ENCODE assay signal across 23 cellular contexts in the genomic region with DNA sequence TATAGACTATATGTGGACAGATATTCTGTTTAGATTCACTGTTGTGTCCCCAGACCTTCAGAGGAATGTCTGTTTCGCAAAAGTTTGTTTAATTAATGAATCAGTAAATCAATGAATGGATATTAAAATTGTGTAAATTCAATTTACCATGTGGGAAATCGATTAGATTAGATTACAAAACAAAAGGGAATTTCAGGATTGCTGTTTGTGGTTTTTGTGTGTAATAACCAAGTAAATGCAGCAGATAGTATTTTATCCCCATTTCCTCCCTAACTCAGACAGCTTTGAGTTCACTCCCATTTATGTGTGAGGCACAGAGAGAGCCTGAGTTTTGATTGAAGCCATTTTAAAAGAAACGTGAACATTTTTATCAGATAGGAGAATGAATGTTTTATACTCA.
A peak's percentile ranks its signal among the peaks of the same experiment; 100 is the strongest.
DNase-seq lines count a peak whose midpoint lies in the region; ATAC-seq and TF ChIP-seq lines count a peak whose summit lies in the region.
"Had no signal": no experiment of that assay in that cellular context is flagged by ENCODE, and none has a peak within 500 bp of the region (broad histone marks: within the 10 kb centered on the region; RNA-seq: fewer than 3 reads in every experiment).

No MANE protein-coding gene starts in this region.

- no peaks in the 10 kb centered on the region for H3K9me1 ChIP-seq in IMR-90 (ENCODE audit: insufficient read depth, low read length)

- peak; percentile 50; the same call in 1 of the 2 replicates for ATAC-seq in IMR-90 (ENCODE audit: low read depth)
- no peak for ATAC-seq in HG03097 (IDR thresholded peaks at IDR 0.05; ENCODE audit: low FRiP score, unreplicated experiment)
- ATAC-seq in left cardiac atrium, result no peak
- ATAC-seq: naive thymus-derived CD8-positive, alpha-beta T cell; T-cell had no signal

- no peak overlapping the region for H4K8ac ChIP-seq in IMR-90 (ENCODE audit: low read depth in 2 of 2, low read length in 2 of 2)

- H3K56ac ChIP-seq in IMR-90 (ENCODE audit: extremely low read depth, insufficient read depth, low read length), result no peak overlapping the region

- H3K79me1 ChIP-seq in IMR-90 (ENCODE audit: low read depth in 1 of 2, low read length in 2 of 2), result no peaks in the 10 kb centered on the region

- no peak overlapping the region for H4K5ac ChIP-seq in IMR-90 (ENCODE audit: low read depth, low read length)

- WGBS in IMR-90 (ENCODE audit: extremely low coverage in 2 of 2, insufficient read length in 1 of 2), 2 experiments, result no CpG with 5 or more reads among the region's 3 CpGs

- CTCF ChIA-PET in IMR-90 (lab: Yijun Ruan, JAX), result no interaction called here

- no peak overlapping the region for H3K4ac ChIP-seq in IMR-90 (ENCODE audit: low read depth, low read length)

- dilution Hi-C loops in IMR-90 (cut with HindIII; ENCODE audit: low sequenced_read_pairs, unreplicated experiment), result no loop called here

- H4K20me1 ChIP-seq in IMR-90 (ENCODE audit: insufficient read depth, low read length), result no peaks in the 10 kb centered on the region

- H3K36me3 ChIP-seq in IMR-90 (ENCODE audit: control insufficient read depth, insufficient read depth, low read length), result no peaks in the 10 kb centered on the region
- H3K36me3 ChIP-seq: esophagus muscularis mucosa, Peyer's patch, transverse colon had no signal

- no peak for TF ChIP-seq RAD21 in IMR-90 (IDR thresholded peaks at IDR 0.05; ENCODE audit: low read length)

- H2BK20ac ChIP-seq in IMR-90 (ENCODE audit: low read depth, low read length), result no peak overlapping the region

- TF ChIP-seq CTCF in IMR-90 (conservative IDR thresholded peaks at IDR 0.05; ENCODE audit: low read depth, low read length), result no peak
- no peak for TF ChIP-seq CTCF in astrocyte of the cerebellum (IDR thresholded peaks at IDR 0.05; ENCODE audit: low read depth, low read length, missing control alignments)
- TF ChIP-seq CTCF in fibroblast of the aortic adventitia (IDR thresholded peaks at IDR 0.05; ENCODE audit: insufficient read depth, low read length), result no peak

- BruUV-seq in IMR-90 (replicated peaks; lab: Mats Ljungman, UMichigan), result no TSS peak

- intact Hi-C loops in IMR-90 (cut with micrococcal nuclease), result no loop called here
- intact Hi-C loops in left cardiac atrium (cut with DNase I), result no loop called here
- intact Hi-C loops in posterior vena cava (cut with DNase I), result no loop called here

- H3K9ac ChIP-seq in IMR-90 (ENCODE audit: low read depth, low read length), result no peak overlapping the region

- DNase-seq in IMR-90 (peak; percentile 32), astrocyte of the cerebellum (ENCODE audit: low read depth) (peak; percentile 1), fibroblast of the aortic adventitia (ENCODE audit: low read depth) (peak; percentile 77), NCI-H146 treated with DMSO at 0.1 percent for 48 hours (lab: John Stamatoyannopoulos, UW; ENCODE audit: unreplicated experiment) (no peak), left cardiac atrium (no peak), posterior vena cava (ENCODE audit: low spot score) (no peak)
- DNase-seq: activated CD4-positive, alpha-beta T cell treated with anti-CD3 and anti-CD28 coated beads, Interleukin-2, amount 50 U/mL, for 4 hours; activated naive CD4-positive, alpha-beta T cell treated with anti-CD3 and anti-CD28 coated beads for 36 hours; amniotic stem cell; midbrain; naive thymus-derived CD8-positive, alpha-beta T cell; NCI-H1092; NCI-H187; NCI-H526; nucleus accumbens; Peyer's patch; retina; stimulated activated CD4-positive, alpha-beta T cell treated with anti-CD3 and anti-CD28 coated beads, Interleukin-4, amount 100 ng/mL, for 1 hour; T-cell; transverse colon had no signal

- in situ Hi-C loops in IMR-90 (cut with MboI; ENCODE audit: low sequenced_read_pairs), result no loop called here
- in situ Hi-C loops in astrocyte of the cerebellum (cut with HindIII; ENCODE audit: low sequenced_read_pairs), result no loop called here

- no peak overlapping the region for H3K4me3 ChIP-seq in IMR-90 (ENCODE audit: insufficient read depth, low read depth, low read length)
- no peak overlapping the region for H3K4me3 ChIP-seq in astrocyte of the cerebellum (ENCODE audit: low read depth, low read length)
- H3K4me3 ChIP-seq in fibroblast of the aortic adventitia (ENCODE audit: low read depth, low read length), result no peak overlapping the region
- H3K4me3 ChIP-seq: esophagus muscularis mucosa, Peyer's patch, transverse colon had no signal

- H2AK9ac ChIP-seq in IMR-90 (replicated peaks; ENCODE audit: low read depth, low read length, poor library complexity), result no peak overlapping the region

- H3K18ac ChIP-seq in IMR-90 (ENCODE audit: low read depth, low read length), result no peak overlapping the region

- H2AFZ ChIP-seq in IMR-90 (replicated peaks; ENCODE audit: low read length, poor library complexity), result no peak overlapping the region

- no peak for TF ChIP-seq POLR2A in IMR-90 (IDR thresholded peaks at IDR 0.05; ENCODE audit: low read depth, low read length)

- peaks cover 3% of the 10 kb centered on the region; the same call in 1 of the 2 replicates for H3K4me1 ChIP-seq in IMR-90 (ENCODE audit: control insufficient read depth, insufficient read depth, low read length)
- H3K4me1 ChIP-seq: esophagus muscularis mucosa, Peyer's patch, transverse colon had no signal

- POLR2A ChIA-PET in IMR-90 (lab: Charles Lee; ENCODE audit: unreplicated experiment), result no interaction called here

- no peak overlapping the region for H2AK5ac ChIP-seq in IMR-90 (ENCODE audit: low read depth, low read length)

- H2BK15ac ChIP-seq in IMR-90 (ENCODE audit: low read depth, low read length), result no peak overlapping the region

- no peak overlapping the region for H3K14ac ChIP-seq in IMR-90 (replicated peaks; ENCODE audit: low read depth, low read length)

- no peaks in the 10 kb centered on the region for H3K9me3 ChIP-seq in IMR-90 (ENCODE audit: control insufficient read depth, insufficient read depth, low read length)
- H3K9me3 ChIP-seq: esophagus muscularis mucosa, Peyer's patch, transverse colon had no signal

- H3K27ac ChIP-seq in IMR-90 (ENCODE audit: insufficient read depth, low read length), result no peak overlapping the region
- H3K27ac ChIP-seq: C4-2B, esophagus muscularis mucosa, Peyer's patch, transverse colon had no signal

- no peaks in the 10 kb centered on the region for H3K27me3 ChIP-seq in IMR-90 (ENCODE audit: control insufficient read depth, insufficient read depth, low read length)
- H3K27me3 ChIP-seq: esophagus muscularis mucosa, Peyer's patch, transverse colon had no signal

- H3K4me2 ChIP-seq in IMR-90 (ENCODE audit: low read depth, low read length), result no peak overlapping the region; the same call in 1 of the 2 replicates

- no peak overlapping the region for H3K23ac ChIP-seq in IMR-90 (ENCODE audit: low read depth, low read length)

- H2BK5ac ChIP-seq in IMR-90 (ENCODE audit: low read depth, low read length, poor library complexity, severe bottlenecking), result no peak overlapping the region

- H4K91ac ChIP-seq in IMR-90 (ENCODE audit: insufficient read depth, low read depth, low read length), result no peak overlapping the region

- H2BK120ac ChIP-seq in IMR-90 (ENCODE audit: low read depth, low read length), result no peak overlapping the region

TF ChIP-seq in IMR-90, 13 proteins besides CTCF, POLR2A, EP300 and RAD21:
- TF ChIP-seq MXI1 (IDR thresholded peaks at IDR 0.05; ENCODE audit: borderline replicate concordance, low read depth, low read length) (no peak), RFX5 (IDR thresholded peaks at IDR 0.05; ENCODE audit: low read depth, low read length) (no peak)
TF ChIP-seq in IMR-90: peak in this region for 0.

Comparison
In these comparisons a context has a peak if more than half of its experiments do, and no peak if none do; other contexts are left out.
1. DNase-seq: peak in IMR-90 (single experiment), astrocyte of the cerebellum (single experiment) and fibroblast of the aortic adventitia (single experiment); none in NCI-H146 treated with DMSO at 0.1 percent for 48 hours (single experiment), left cardiac atrium (single experiment) and posterior vena cava (single experiment).